Comparison of ENCODE assay signal across 8 cellular contexts in genomic region chr9:5832543-5833529, GRCh38. TPM values are rescaled to one million over a fixed set of nuclear protein-coding genes. Genes with fewer than 3 reads are reported as not detected.
DNase-seq lines count a peak whose midpoint lies in the region; ATAC-seq and TF ChIP-seq lines count a peak whose summit lies in the region.

TSS of gene ERMP1 (minus strand) at chr9:5833117. CDS start at chr9:5833027, 90 bp downstream.

- no peaks in the 10 kb centered on the region for H3K9me3 Mint-ChIP-seq in activated CD4-positive, alpha-beta T cell treated with anti-CD3 and anti-CD28 coated beads for 36 hours (ENCODE audit: low read depth)

- peaks cover 9% of the 10 kb centered on the region for H3K36me3 Mint-ChIP-seq in activated CD4-positive, alpha-beta T cell treated with anti-CD3 and anti-CD28 coated beads for 36 hours (ENCODE audit: low read depth)

- peak within 1 kb of the TSS; percentile 91 for H3K4me3 Mint-ChIP-seq in activated CD4-positive, alpha-beta T cell treated with anti-CD3 and anti-CD28 coated beads for 36 hours

- no peaks in the 10 kb centered on the region for H3K27me3 Mint-ChIP-seq in activated CD4-positive, alpha-beta T cell treated with anti-CD3 and anti-CD28 coated beads for 36 hours

- peak within 1 kb of the TSS; percentile 65 for H3K27ac ChIP-seq in cingulate gyrus (ENCODE audit: low read depth, low read length)

- H3K4me1 Mint-ChIP-seq in activated CD4-positive, alpha-beta T cell treated with anti-CD3 and anti-CD28 coated beads for 36 hours, result peaks cover 48% of the 10 kb centered on the region

- TF ChIP-seq CTCF in BJ (IDR thresholded peaks at IDR 0.05; ENCODE audit: insufficient read depth, low read depth, low read length), result peak; percentile 71

- H3K36me3 ChIP-seq in BJ (ENCODE audit: control insufficient read depth, insufficient read depth, low read length), result no peaks in the 10 kb centered on the region

- peak within 1 kb of the TSS; percentile 84 for H3K27ac Mint-ChIP-seq in activated CD4-positive, alpha-beta T cell treated with anti-CD3 and anti-CD28 coated beads for 36 hours

- peak within 1 kb of the TSS; percentile 79 for H3K4me3 ChIP-seq in BJ (ENCODE audit: low read depth, low read length)

- CTCF ChIA-PET in BJ (lab: Yijun Ruan, JAX), result interaction anchor here (0.5 to 3.3 kb wide), 24 partner anchors 8 to 1963 kb away, joined by 3 to 27 read pairs (median 4); no protein-coding TSS in a partner anchor
- CTCF ChIA-PET in activated CD4-positive, alpha-beta T cell treated with anti-CD3 and anti-CD28 coated beads for 36 hours (lab: Charles Lee), result interaction anchor here (0.6 to 3.2 kb wide), 30 partner anchors 9 to 392 kb away, joined by 3 to 24 read pairs (median 4); no protein-coding TSS in a partner anchor

- ATAC-seq in HG03439 (IDR thresholded peaks at IDR 0.05; ENCODE audit: unreplicated experiment) (peak; percentile 89), left colon (peak; percentile 88)
- peak; percentile 88 for ATAC-seq in activated CD4-positive, alpha-beta T cell treated with anti-CD3 and anti-CD28 coated beads for 36 hours

- no peaks in the 10 kb centered on the region for H3K27me3 ChIP-seq in BJ (ENCODE audit: control insufficient read depth, insufficient read depth, low read length)

- POLR2A ChIA-PET in BJ (lab: Charles Lee), result no interaction called here
- POLR2A ChIA-PET in activated CD4-positive, alpha-beta T cell treated with anti-CD3 and anti-CD28 coated beads for 36 hours (lab: Charles Lee), result interaction anchor here (0.9 kb wide), 1 partner anchor 9 kb away, joined by 3 read pairs; no protein-coding TSS in a partner anchor

- DNase-seq in BJ (ENCODE audit: low read depth) (no peak), GM19238 (ENCODE audit: insufficient read length, low spot score) (peak; percentile 70), NCI-H460 (ENCODE audit: extremely low read depth, low read depth) (peak; percentile 54), left colon (peak; percentile 83 to 92)
- peak; percentile 94 for DNase-seq in activated CD4-positive, alpha-beta T cell treated with anti-CD3 and anti-CD28 coated beads for 36 hours
- peak; percentile 89 for DNase-seq in stimulated activated CD4-positive, alpha-beta T cell treated with anti-CD3 and anti-CD28 coated beads, Interleukin-1b, Interleukin-23, amount 100 ng/mL, for 48 hours

- intact Hi-C loops in activated CD4-positive, alpha-beta T cell treated with anti-CD3 and anti-CD28 coated beads for 36 hours (cut with DNase I, micrococcal nuclease), result loop anchor here (1.0 to 10.0 kb wide), 10 partner anchors 18 to 922 kb away; partner anchors contain the start of genes KDM4C (in 1 of the 2), PLGRKT (in 1 of the 2) and RIC1 (in 1 of the 2)
- intact Hi-C loops in left colon (cut with DNase I, micrococcal nuclease), result no loop called here

RNA-seq across cellular contexts. Expression of gene ERMP1, which starts in this region (rescaled TPM):
- polyA plus RNA-seq in BJ (2011; rRNA removed), result 2.3 and 4.8 TPM in 2 replicates
- 3.5 and 3.8 TPM in 2 replicates for polyA minus RNA-seq in BJ (2011; rRNA and poly(A)+ RNA removed)
- total RNA-seq in NCI-H460 (2014; rRNA removed; shearing (Covaris generic)), result 14.9 and 16.2 TPM in 2 replicates
- 11.8 and 16.8 TPM in 2 replicates for polyA plus RNA-seq in NCI-H460 (2014; cell fraction: nucleus; rRNA removed)
- total RNA-seq in activated CD4-positive, alpha-beta T cell treated with anti-CD3 and anti-CD28 coated beads for 36 hours, result 10 to 100 TPM; 13.3 to 13.9 TPM
- 10 to 100 TPM; 33.6 to 44.5 TPM for total RNA-seq in left colon

Comparison
In these comparisons a context has a peak if more than half of its experiments do, and no peak if none do; other contexts are left out.
1. intact Hi-C loops: an anchor here in activated CD4-positive, alpha-beta T cell treated with anti-CD3 and anti-CD28 coated beads for 36 hours (1.0 to 10.0 kb wide); none called in left colon.